Comparison of ENCODE assay signal across 9 cellular contexts in genomic region chr1:157878059-157878458, GRCh38. TPM values are rescaled to one million over a fixed set of nuclear protein-coding genes. Genes with fewer than 3 reads are reported as not detected.
A peak's percentile ranks its signal among the peaks of the same experiment; 100 is the strongest.
DNase-seq lines count a peak whose midpoint lies in the region; ATAC-seq, FAIRE-seq and TF ChIP-seq lines count a peak whose summit lies in the region.
"Had no signal": no experiment of that assay in that cellular context is flagged by ENCODE, and none has a peak within 500 bp of the region (broad histone marks: within the 10 kb centered on the region; RNA-seq: fewer than 3 reads in every experiment).

No MANE protein-coding gene starts in this region.

- H3K9me3 Mint-ChIP-seq in astrocyte (ENCODE audit: unreplicated experiment), result no peaks in the 10 kb centered on the region

- H3K4me3 Mint-ChIP-seq in astrocyte (ENCODE audit: unreplicated experiment), result no peak overlapping the region

- 36% methylated on average over 4 of the region's 4 CpGs for WGBS in liver

- peaks cover 2% of the 10 kb centered on the region for H3K27me3 Mint-ChIP-seq in astrocyte (ENCODE audit: low read depth, unreplicated experiment)

- peaks cover 3% of the 10 kb centered on the region for H3K4me1 Mint-ChIP-seq in astrocyte (ENCODE audit: low read depth, unreplicated experiment)

- H3K4me3 ChIP-seq in astrocyte (ENCODE audit: insufficient read depth, low read depth, low read length) (no peak overlapping the region), liver (ENCODE audit: low read depth in 1 of 3, low read length in 3 of 3) (no peak overlapping the region)
- H3K4me3 ChIP-seq: SJSA1 had no signal

- no peak overlapping the region for H3K27ac Mint-ChIP-seq in astrocyte (ENCODE audit: unreplicated experiment)

- H3K4me2 ChIP-seq in astrocyte (ENCODE audit: low read length), result no peak overlapping the region

- peak; percentile 73 for FAIRE-seq in astrocyte (lab: Jason Lieb, UNC)

- H3K4me1 ChIP-seq in astrocyte (ENCODE audit: insufficient read depth, low read length) (no peaks in the 10 kb centered on the region), liver (ENCODE audit: control insufficient read depth in 4 of 4, insufficient read depth in 4 of 4, low read length in 3 of 4) (no peaks in the 10 kb centered on the region)
- H3K4me1 ChIP-seq: SJSA1 had no signal

- no peaks in the 10 kb centered on the region for H4K20me1 ChIP-seq in astrocyte (ENCODE audit: insufficient read depth, low read length)

- no peaks in the 10 kb centered on the region for H3K36me3 Mint-ChIP-seq in astrocyte (ENCODE audit: low read depth, unreplicated experiment)

- H3K9me3 ChIP-seq in astrocyte (ENCODE audit: insufficient read depth, low read depth, low read length) (no peaks in the 10 kb centered on the region), liver (ENCODE audit: control insufficient read depth in 4 of 4, low read length in 3 of 4) (no peaks in the 10 kb centered on the region)
- H3K9me3 ChIP-seq: SJSA1 had no signal

- ATAC-seq in HG02840 (IDR thresholded peaks at IDR 0.05; ENCODE audit: low FRiP score, unreplicated experiment) (no peak), GM21786 (IDR thresholded peaks at IDR 0.05; ENCODE audit: unreplicated experiment) (no peak)

- no peak overlapping the region for H3K9ac ChIP-seq in astrocyte (ENCODE audit: low read length)
- no peak overlapping the region for H3K9ac ChIP-seq in liver (ENCODE audit: low read depth in 1 of 2, low read length in 2 of 2)

- DNase-seq in EH (ENCODE audit: low read depth) (peak; percentile 46), M059J (ENCODE audit: low read depth) (peak; percentile 56), astrocyte (ENCODE audit: low read depth) (peak; percentile 16), NCI-H774 (lab: John Stamatoyannopoulos, UW) (no peak), NCI-H226 (no peak)

- H3K27ac ChIP-seq in astrocyte (ENCODE audit: low read depth, low read length), result no peak overlapping the region
- H3K27ac ChIP-seq in liver (ENCODE audit: low read depth in 1 of 2, low read length in 2 of 2), result no peak overlapping the region
- H3K27ac ChIP-seq: SJSA1 had no signal

- peak; percentile 59 to 74 for TF ChIP-seq RAD21 in liver (IDR thresholded peaks at IDR 0.05)

- H3K27me3 ChIP-seq in astrocyte (ENCODE audit: insufficient read depth, low read length) (no peaks in the 10 kb centered on the region), liver (ENCODE audit: control insufficient read depth in 4 of 4, insufficient read depth in 4 of 4, low read length in 3 of 4) (peaks cover 0 to 2% (median 0%) of the 10 kb centered on the region in 4 donors)

- H3K36me3 ChIP-seq in astrocyte (ENCODE audit: insufficient read depth, low read length) (no peaks in the 10 kb centered on the region), liver (ENCODE audit: control insufficient read depth in 4 of 4, insufficient read depth in 3 of 4, low read depth in 1 of 4, low read length in 3 of 4) (no peaks in the 10 kb centered on the region)
- H3K36me3 ChIP-seq: SJSA1 had no signal

- H3K79me2 ChIP-seq in astrocyte (ENCODE audit: insufficient read depth, low read length), result no peaks in the 10 kb centered on the region

- TF ChIP-seq CTCF in astrocyte (IDR thresholded peaks at IDR 0.05; ENCODE audit: insufficient read depth, low read depth, low read length), result peak; percentile 23
- peak; percentile 25 for TF ChIP-seq CTCF in liver (IDR thresholded peaks at IDR 0.05; ENCODE audit: low read depth, low read length, missing input control)

- no peak overlapping the region for H2AFZ ChIP-seq in astrocyte (ENCODE audit: low read depth, low read length)

TF ChIP-seq in liver, 16 proteins besides CTCF, POLR2A, EP300 and RAD21:
- no peak for TF ChIP-seq HNF4G (IDR thresholded peaks at IDR 0.05)
- no peak for TF ChIP-seq YY1 (IDR thresholded peaks at IDR 0.05)
- TF ChIP-seq, protein P1, sequence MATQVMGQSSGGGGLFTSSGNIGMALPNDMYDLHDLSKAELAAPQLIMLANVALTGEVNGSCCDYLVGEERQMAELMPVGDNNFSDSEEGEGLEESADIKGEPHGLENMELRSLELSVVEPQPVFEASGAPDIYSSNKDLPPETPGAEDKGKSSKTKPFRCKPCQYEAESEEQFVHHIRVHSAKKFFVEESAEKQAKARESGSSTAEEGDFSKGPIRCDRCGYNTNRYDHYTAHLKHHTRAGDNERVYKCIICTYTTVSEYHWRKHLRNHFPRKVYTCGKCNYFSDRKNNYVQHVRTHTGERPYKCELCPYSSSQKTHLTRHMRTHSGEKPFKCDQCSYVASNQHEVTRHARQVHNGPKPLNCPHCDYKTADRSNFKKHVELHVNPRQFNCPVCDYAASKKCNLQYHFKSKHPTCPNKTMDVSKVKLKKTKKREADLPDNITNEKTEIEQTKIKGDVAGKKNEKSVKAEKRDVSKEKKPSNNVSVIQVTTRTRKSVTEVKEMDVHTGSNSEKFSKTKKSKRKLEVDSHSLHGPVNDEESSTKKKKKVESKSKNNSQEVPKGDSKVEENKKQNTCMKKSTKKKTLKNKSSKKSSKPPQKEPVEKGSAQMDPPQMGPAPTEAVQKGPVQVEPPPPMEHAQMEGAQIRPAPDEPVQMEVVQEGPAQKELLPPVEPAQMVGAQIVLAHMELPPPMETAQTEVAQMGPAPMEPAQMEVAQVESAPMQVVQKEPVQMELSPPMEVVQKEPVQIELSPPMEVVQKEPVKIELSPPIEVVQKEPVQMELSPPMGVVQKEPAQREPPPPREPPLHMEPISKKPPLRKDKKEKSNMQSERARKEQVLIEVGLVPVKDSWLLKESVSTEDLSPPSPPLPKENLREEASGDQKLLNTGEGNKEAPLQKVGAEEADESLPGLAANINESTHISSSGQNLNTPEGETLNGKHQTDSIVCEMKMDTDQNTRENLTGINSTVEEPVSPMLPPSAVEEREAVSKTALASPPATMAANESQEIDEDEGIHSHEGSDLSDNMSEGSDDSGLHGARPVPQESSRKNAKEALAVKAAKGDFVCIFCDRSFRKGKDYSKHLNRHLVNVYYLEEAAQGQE (IDR thresholded peaks at IDR 0.05), result no peak
- TF ChIP-seq FOXA2 (IDR thresholded peaks at IDR 0.05), result no peak
- no peak for TF ChIP-seq NR2F2 (IDR thresholded peaks at IDR 0.05)
- no peak for TF ChIP-seq GABPA (IDR thresholded peaks at IDR 0.05 in 1 of 2, conservative IDR thresholded peaks at IDR 0.05 in 1 of 2)
- no peak for TF ChIP-seq RXRA (IDR thresholded peaks at IDR 0.05)
- TF ChIP-seq, protein P2, sequence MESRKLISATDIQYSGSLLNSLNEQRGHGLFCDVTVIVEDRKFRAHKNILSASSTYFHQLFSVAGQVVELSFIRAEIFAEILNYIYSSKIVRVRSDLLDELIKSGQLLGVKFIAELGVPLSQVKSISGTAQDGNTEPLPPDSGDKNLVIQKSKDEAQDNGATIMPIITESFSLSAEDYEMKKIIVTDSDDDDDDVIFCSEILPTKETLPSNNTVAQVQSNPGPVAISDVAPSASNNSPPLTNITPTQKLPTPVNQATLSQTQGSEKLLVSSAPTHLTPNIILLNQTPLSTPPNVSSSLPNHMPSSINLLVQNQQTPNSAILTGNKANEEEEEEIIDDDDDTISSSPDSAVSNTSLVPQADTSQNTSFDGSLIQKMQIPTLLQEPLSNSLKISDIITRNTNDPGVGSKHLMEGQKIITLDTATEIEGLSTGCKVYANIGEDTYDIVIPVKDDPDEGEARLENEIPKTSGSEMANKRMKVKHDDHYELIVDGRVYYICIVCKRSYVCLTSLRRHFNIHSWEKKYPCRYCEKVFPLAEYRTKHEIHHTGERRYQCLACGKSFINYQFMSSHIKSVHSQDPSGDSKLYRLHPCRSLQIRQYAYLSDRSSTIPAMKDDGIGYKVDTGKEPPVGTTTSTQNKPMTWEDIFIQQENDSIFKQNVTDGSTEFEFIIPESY (IDR thresholded peaks at IDR 0.05), result no peak

RNA-seq across cellular contexts. Expression of gene CD5L, which starts 36.5 kb away (rescaled TPM):
- total RNA-seq in M059J (2014; rRNA removed; shearing (Covaris generic)), result 0.10 TPM in 1 of 2 replicates, not detected in the other
- total RNA-seq in astrocyte, result not detected in 2 replicates
- 100 to 1,000 TPM in 1 of 2 donors, 10 to 100 TPM in 1; 14.1 to 124 TPM for total RNA-seq in liver
- polyA plus RNA-seq in liver, result 10 to 100 TPM in 1 of 2 donors, 1 to 10 TPM in 1; 7.9 to 56.7 TPM
- total RNA-seq: SJSA1 had no signal

RNA-seq across cellular contexts. Expression of gene FCRL1, which starts 58.1 kb away (rescaled TPM):
- total RNA-seq in M059J (2014; rRNA removed; shearing (Covaris generic)), result not detected in 2 replicates
- not detected in 2 replicates for total RNA-seq in astrocyte
- total RNA-seq in liver, result under 1 TPM; 0.50 to 0.84 TPM
- under 1 TPM; 0.02 to 0.47 TPM for polyA plus RNA-seq in liver
- total RNA-seq: SJSA1 had no signal

Comparison
In these comparisons a context has a peak if more than half of its experiments do, and no peak if none do; other contexts are left out.
1. DNase-seq: peak in EH (single experiment), M059J (single experiment) and astrocyte (single experiment); none in NCI-H774 (single experiment) and NCI-H226 (single experiment).
2. RNA of gene CD5L, which starts 36.5 kb away (total RNA-seq): 14.1 to 124 TPM in liver; 0.10 TPM in M059J and not detected in astrocyte; every median in the first group is over 10 times any median in the second.